1 cellular context compared by ENCODE assay signal in the genomic region with DNA sequence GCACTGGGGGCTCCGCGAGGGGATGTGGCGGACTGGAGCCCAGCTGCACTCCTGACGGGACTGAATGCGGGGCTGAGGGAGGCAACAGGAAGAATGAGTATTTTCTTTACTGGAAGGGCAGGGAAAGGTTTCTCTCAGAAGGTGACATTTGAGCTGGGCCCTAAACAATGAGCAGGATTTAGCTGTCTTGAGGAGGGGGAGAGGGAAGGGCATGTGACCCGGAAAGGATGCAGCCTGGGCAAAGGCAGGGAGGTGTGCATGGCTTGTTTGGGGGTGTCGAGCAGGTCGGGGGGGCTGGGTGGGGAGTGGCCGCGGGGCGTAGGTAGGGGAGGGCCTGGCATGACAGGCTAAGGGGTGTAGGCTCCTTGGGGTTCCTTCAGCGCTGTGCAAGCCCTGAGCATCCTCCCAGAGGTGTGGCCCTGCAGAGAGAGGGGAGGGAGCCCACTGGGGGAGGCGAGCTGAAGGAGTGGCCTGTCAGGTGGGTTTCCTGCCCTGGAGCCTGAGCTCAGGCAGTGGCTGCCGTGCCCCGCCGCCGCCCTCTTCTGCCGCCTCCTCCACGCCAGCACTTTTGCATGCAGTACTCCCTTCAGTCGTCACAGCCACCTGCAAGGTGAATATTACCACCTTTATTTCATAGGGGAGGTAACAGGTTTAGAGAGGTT.
TF ChIP-seq lines count a peak whose summit lies in the region.

No MANE protein-coding gene starts in this region.

TF ChIP-seq in HepG2, 621 proteins besides CTCF, POLR2A, EP300 and RAD21:
- TF ChIP-seq, protein P1, sequence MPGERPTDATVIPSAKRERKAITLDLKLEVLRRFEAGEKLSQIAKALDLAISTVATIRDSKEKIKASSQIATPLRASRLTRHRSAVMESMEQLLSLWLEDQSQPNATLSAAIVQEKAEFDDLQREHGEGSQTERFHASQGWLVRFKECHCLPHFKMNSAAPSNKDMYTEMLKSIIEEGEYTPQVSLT (CRISPR knock-in tag; IDR thresholded peaks at IDR 0.05; ENCODE audit: borderline replicate concordance, low read depth) = no peak
- TF ChIP-seq, protein P2, sequence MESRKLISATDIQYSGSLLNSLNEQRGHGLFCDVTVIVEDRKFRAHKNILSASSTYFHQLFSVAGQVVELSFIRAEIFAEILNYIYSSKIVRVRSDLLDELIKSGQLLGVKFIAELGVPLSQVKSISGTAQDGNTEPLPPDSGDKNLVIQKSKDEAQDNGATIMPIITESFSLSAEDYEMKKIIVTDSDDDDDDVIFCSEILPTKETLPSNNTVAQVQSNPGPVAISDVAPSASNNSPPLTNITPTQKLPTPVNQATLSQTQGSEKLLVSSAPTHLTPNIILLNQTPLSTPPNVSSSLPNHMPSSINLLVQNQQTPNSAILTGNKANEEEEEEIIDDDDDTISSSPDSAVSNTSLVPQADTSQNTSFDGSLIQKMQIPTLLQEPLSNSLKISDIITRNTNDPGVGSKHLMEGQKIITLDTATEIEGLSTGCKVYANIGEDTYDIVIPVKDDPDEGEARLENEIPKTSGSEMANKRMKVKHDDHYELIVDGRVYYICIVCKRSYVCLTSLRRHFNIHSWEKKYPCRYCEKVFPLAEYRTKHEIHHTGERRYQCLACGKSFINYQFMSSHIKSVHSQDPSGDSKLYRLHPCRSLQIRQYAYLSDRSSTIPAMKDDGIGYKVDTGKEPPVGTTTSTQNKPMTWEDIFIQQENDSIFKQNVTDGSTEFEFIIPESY (CRISPR knock-in tag; IDR thresholded peaks at IDR 0.05) = 0 out of 2 replicates have a peak, but pooled peaks have one; percentile 71
- TF ChIP-seq NCOA2 (CRISPR knock-in tag; IDR thresholded peaks at IDR 0.05) = 0 out of 2 replicates have a peak, but pooled peaks have one; percentile 0
- TF ChIP-seq HNRNPLL (IDR thresholded peaks at IDR 0.05; ENCODE audit: low read depth, low read length, poor library complexity, severe bottlenecking) = peak; percentile 2
- no peak for TF ChIP-seq NFE2 (CRISPR knock-in tag; IDR thresholded peaks at IDR 0.05)
- TF ChIP-seq ZFX (CRISPR knock-in tag; IDR thresholded peaks at IDR 0.05; ENCODE audit: low read depth) = 0 out of 2 replicates have a peak, but pooled peaks have one; percentile 9
- no peak for TF ChIP-seq STAT5B (CRISPR knock-in tag; IDR thresholded peaks at IDR 0.05)
- peak; percentile 2; the same call in 1 of the 2 replicates for TF ChIP-seq ZFP91 (CRISPR knock-in tag; IDR thresholded peaks at IDR 0.05; ENCODE audit: borderline replicate concordance)
- TF ChIP-seq, protein P3, sequence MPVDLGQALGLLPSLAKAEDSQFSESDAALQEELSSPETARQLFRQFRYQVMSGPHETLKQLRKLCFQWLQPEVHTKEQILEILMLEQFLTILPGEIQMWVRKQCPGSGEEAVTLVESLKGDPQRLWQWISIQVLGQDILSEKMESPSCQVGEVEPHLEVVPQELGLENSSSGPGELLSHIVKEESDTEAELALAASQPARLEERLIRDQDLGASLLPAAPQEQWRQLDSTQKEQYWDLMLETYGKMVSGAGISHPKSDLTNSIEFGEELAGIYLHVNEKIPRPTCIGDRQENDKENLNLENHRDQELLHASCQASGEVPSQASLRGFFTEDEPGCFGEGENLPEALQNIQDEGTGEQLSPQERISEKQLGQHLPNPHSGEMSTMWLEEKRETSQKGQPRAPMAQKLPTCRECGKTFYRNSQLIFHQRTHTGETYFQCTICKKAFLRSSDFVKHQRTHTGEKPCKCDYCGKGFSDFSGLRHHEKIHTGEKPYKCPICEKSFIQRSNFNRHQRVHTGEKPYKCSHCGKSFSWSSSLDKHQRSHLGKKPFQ (CRISPR knock-in tag; IDR thresholded peaks at IDR 0.05; ENCODE audit: insufficient replicate concordance) = peak; percentile 11
TF ChIP-seq in HepG2: peak in this region for 6.
